In genomic region chr16:14346278-14347142, GRCh38 we compare ENCODE assay signal across 1 cellular context.
A peak's percentile ranks its signal among the peaks of the same experiment; 100 is the strongest.
TF ChIP-seq lines count a peak whose summit lies in the region.

No MANE protein-coding gene starts in this region.

TF ChIP-seq in HepG2, 621 proteins besides CTCF, POLR2A, EP300 and RAD21 (continued from another document and continues in another):
- no peak for TF ChIP-seq ETS1 (CRISPR knock-in tag; IDR thresholded peaks at IDR 0.05)
- no peak for TF ChIP-seq ZSCAN29 (CRISPR knock-in tag; conservative IDR thresholded peaks at IDR 0.05)
- no peak for TF ChIP-seq ZKSCAN8 (CRISPR knock-in tag; IDR thresholded peaks at IDR 0.05; ENCODE audit: borderline replicate concordance)
- TF ChIP-seq RARG (CRISPR knock-in tag; IDR thresholded peaks at IDR 0.05; ENCODE audit: low read depth), result no peak
- peak; percentile 49; the same call in 1 of the 2 replicates for TF ChIP-seq GFI1 (CRISPR knock-in tag; IDR thresholded peaks at IDR 0.05; ENCODE audit: borderline replicate concordance)
- TF ChIP-seq ARNT (IDR thresholded peaks at IDR 0.05), result no peak
- TF ChIP-seq ZNF121 (CRISPR knock-in tag; IDR thresholded peaks at IDR 0.05), result peak; percentile 93
- no peak for TF ChIP-seq XRCC5 (optimal IDR thresholded peaks at IDR 0.05; ENCODE audit: low read length)
- TF ChIP-seq JARID2 (CRISPR knock-in tag; IDR thresholded peaks at IDR 0.05; ENCODE audit: insufficient replicate concordance), result no peak
- no peak for TF ChIP-seq SRSF9 (IDR thresholded peaks at IDR 0.05; ENCODE audit: borderline replicate concordance, insufficient read depth, low read depth, low read length, poor library complexity, severe bottlenecking)
- peak; percentile 34; the same call in 1 of the 2 replicates for TF ChIP-seq SP4 (CRISPR knock-in tag; IDR thresholded peaks at IDR 0.05)
- peak; percentile 44; the same call in 1 of the 2 replicates for TF ChIP-seq REPIN1 (CRISPR knock-in tag; IDR thresholded peaks at IDR 0.05; ENCODE audit: borderline replicate concordance, low read depth)
- TF ChIP-seq AGO1 (IDR thresholded peaks at IDR 0.05; ENCODE audit: low read depth, low read length, poor library complexity, severe bottlenecking), result no peak
- TF ChIP-seq YEATS2 (CRISPR knock-in tag; IDR thresholded peaks at IDR 0.05; ENCODE audit: borderline replicate concordance), result no peak
- no peak for TF ChIP-seq ISX (CRISPR knock-in tag; conservative IDR thresholded peaks at IDR 0.05)
- TF ChIP-seq ZNF772 (CRISPR knock-in tag; IDR thresholded peaks at IDR 0.05), result no peak
- no peak for TF ChIP-seq GABPA (IDR thresholded peaks at IDR 0.05; ENCODE audit: low read depth, low read length)
- no peak for TF ChIP-seq GABPA (CRISPR knock-in tag; IDR thresholded peaks at IDR 0.05; ENCODE audit: low read depth)
- TF ChIP-seq ZNF331 (CRISPR knock-in tag; IDR thresholded peaks at IDR 0.05), result no peak
- no peak for TF ChIP-seq ZNF207 (IDR thresholded peaks at IDR 0.05; ENCODE audit: borderline replicate concordance)
- TF ChIP-seq RNF219 (CRISPR knock-in tag; IDR thresholded peaks at IDR 0.05), result no peak
- no peak for TF ChIP-seq NFIB (CRISPR knock-in tag; IDR thresholded peaks at IDR 0.05; ENCODE audit: borderline replicate concordance)
- no peak for TF ChIP-seq ZNF556 (CRISPR knock-in tag; IDR thresholded peaks at IDR 0.05; ENCODE audit: borderline replicate concordance)
- TF ChIP-seq ZNF841 (CRISPR knock-in tag; IDR thresholded peaks at IDR 0.05; ENCODE audit: borderline replicate concordance), result no peak
- TF ChIP-seq NFYB (CRISPR knock-in tag; IDR thresholded peaks at IDR 0.05), result no peak
- TF ChIP-seq NR3C1 (CRISPR knock-in tag; IDR thresholded peaks at IDR 0.05), result no peak
- TF ChIP-seq GMEB1 (CRISPR knock-in tag; IDR thresholded peaks at IDR 0.05; ENCODE audit: borderline replicate concordance), result no peak
- no peak for TF ChIP-seq KDM4B (CRISPR knock-in tag; IDR thresholded peaks at IDR 0.05)
- no peak for TF ChIP-seq POLR2AphosphoS5 (IDR thresholded peaks at IDR 0.05; ENCODE audit: low read depth, low read length)
- TF ChIP-seq SYNCRIP (IDR thresholded peaks at IDR 0.05; ENCODE audit: insufficient read depth, low read depth, low read length), result no peak
- TF ChIP-seq ZFP91 (CRISPR knock-in tag; IDR thresholded peaks at IDR 0.05; ENCODE audit: borderline replicate concordance), result no peak
- no peak for TF ChIP-seq ZFP37 (CRISPR knock-in tag; IDR thresholded peaks at IDR 0.05; ENCODE audit: borderline replicate concordance)
- no peak for TF ChIP-seq TP53 (CRISPR knock-in tag; conservative IDR thresholded peaks at IDR 0.05)
- TF ChIP-seq HNRNPUL1 (IDR thresholded peaks at IDR 0.05; ENCODE audit: low read depth, low read length), result no peak
- no peak for TF ChIP-seq MYC (CRISPR knock-in tag; IDR thresholded peaks at IDR 0.05; ENCODE audit: borderline replicate concordance)
- TF ChIP-seq HOXA3 (CRISPR knock-in tag; IDR thresholded peaks at IDR 0.05), result peak; percentile 63; the same call in 1 of the 2 replicates
- no peak for TF ChIP-seq ARID3A (IDR thresholded peaks at IDR 0.05; ENCODE audit: low read depth, low read length)
- no peak for TF ChIP-seq ZNF7 (CRISPR knock-in tag; IDR thresholded peaks at IDR 0.05)
- no peak for TF ChIP-seq TBX3 (IDR thresholded peaks at IDR 0.05; ENCODE audit: borderline replicate concordance)
- no peak for TF ChIP-seq ZBTB25 (CRISPR knock-in tag; IDR thresholded peaks at IDR 0.05)
- no peak for TF ChIP-seq ZSCAN20 (CRISPR knock-in tag; IDR thresholded peaks at IDR 0.05; ENCODE audit: borderline replicate concordance)
- TF ChIP-seq ZNF605 (CRISPR knock-in tag; IDR thresholded peaks at IDR 0.05), result peak; percentile 8; the same call in 1 of the 2 replicates
- TF ChIP-seq WIZ (CRISPR knock-in tag; IDR thresholded peaks at IDR 0.05), result no peak
- peak; percentile 67 for TF ChIP-seq ZMYM3 (CRISPR knock-in tag; IDR thresholded peaks at IDR 0.05)
- no peak for TF ChIP-seq CC2D1A (CRISPR knock-in tag; IDR thresholded peaks at IDR 0.05)
- no peak for TF ChIP-seq GTF2F1 (IDR thresholded peaks at IDR 0.05; ENCODE audit: low read length)
- TF ChIP-seq ZFAT (CRISPR knock-in tag; conservative IDR thresholded peaks at IDR 0.05), result no peak
- TF ChIP-seq ZNF296 (CRISPR knock-in tag; conservative IDR thresholded peaks at IDR 0.05), result no peak
- no peak for TF ChIP-seq JUNB (CRISPR knock-in tag; IDR thresholded peaks at IDR 0.05; ENCODE audit: borderline replicate concordance)
- no peak for TF ChIP-seq BCL3 (CRISPR knock-in tag; IDR thresholded peaks at IDR 0.05)
- no peak for TF ChIP-seq E2F2 (CRISPR knock-in tag; IDR thresholded peaks at IDR 0.05; ENCODE audit: borderline replicate concordance)
- TF ChIP-seq CSRNP2 (CRISPR knock-in tag; conservative IDR thresholded peaks at IDR 0.05; ENCODE audit: low read depth), result no peak
- no peak for TF ChIP-seq NCOA1 (CRISPR knock-in tag; IDR thresholded peaks at IDR 0.05)
- no peak for TF ChIP-seq ZFP41 (CRISPR knock-in tag; IDR thresholded peaks at IDR 0.05; ENCODE audit: borderline replicate concordance)
- no peak for TF ChIP-seq DRAP1 (CRISPR knock-in tag; IDR thresholded peaks at IDR 0.05)
- no peak for TF ChIP-seq ATF7 (IDR thresholded peaks at IDR 0.05)
- no peak for TF ChIP-seq ATF7 (CRISPR knock-in tag; IDR thresholded peaks at IDR 0.05)
- 0 out of 2 replicates have a peak, but pooled peaks have one; percentile 11 for TF ChIP-seq RFXAP (CRISPR knock-in tag; IDR thresholded peaks at IDR 0.05; ENCODE audit: borderline replicate concordance)
- TF ChIP-seq FOXK1 (CRISPR knock-in tag; IDR thresholded peaks at IDR 0.05; ENCODE audit: borderline replicate concordance, low read depth), result 0 out of 2 replicates have a peak, but pooled peaks have one; percentile 20
- no peak for TF ChIP-seq KMT2A (CRISPR knock-in tag; IDR thresholded peaks at IDR 0.05)
- no peak for TF ChIP-seq PRPF4 (IDR thresholded peaks at IDR 0.05; ENCODE audit: low read depth, low read length, poor library complexity, severe bottlenecking)
- TF ChIP-seq JUND (CRISPR knock-in tag; IDR thresholded peaks at IDR 0.05), result no peak
